ENCODE assay signal across 17 cellular contexts in the genomic region with DNA sequence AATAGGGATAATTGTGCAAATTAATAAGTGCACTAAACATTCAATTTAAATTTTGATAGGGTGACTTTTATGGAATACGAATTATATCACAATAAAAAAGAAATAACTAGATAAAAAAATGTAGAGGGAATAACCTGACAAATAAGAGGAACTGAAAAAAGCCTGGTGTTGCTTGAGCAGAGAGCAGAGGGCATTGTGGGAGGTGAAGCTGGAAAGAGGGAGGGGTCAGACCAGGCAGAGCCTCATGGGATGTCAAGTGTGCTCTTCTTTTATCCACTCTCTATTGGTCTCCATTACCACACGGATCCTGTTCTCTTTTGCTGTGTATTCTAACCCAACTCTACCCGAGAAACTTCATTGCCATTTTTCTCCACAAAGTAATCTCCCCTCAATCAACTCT.
"Had no signal": no experiment of that assay in that cellular context is flagged by ENCODE, and none has a peak within 500 bp of the region (broad histone marks: within the 10 kb centered on the region; RNA-seq: fewer than 3 reads in every experiment).

No MANE protein-coding gene starts in this region.

- H3K4me3 Mint-ChIP-seq: activated CD8-positive, alpha-beta memory T cell treated with anti-CD3 and anti-CD28 coated beads, Interleukin-2, amount 10 ng/mL, durations not matched to agents 7 days and 5 days; activated naive CD4-positive, alpha-beta T cell treated with anti-CD3 and anti-CD28 coated beads, Interleukin-2, amount 50 U/mL, for 24 hours; activated T-cell treated with anti-CD3 and anti-CD28 coated beads, Interleukin-2, amount 50 U/mL, for 24 hours; central memory CD8-positive, alpha-beta T cell; effector memory CD8-positive, alpha-beta T cell; natural killer cell; stimulated activated memory B cell treated with anti-CD40 and anti-IgM and Interleukin-4, amounts not matched to agents 10 μg/mL and 1 μg/mL and 100 μg/mL, for 72 hours had no signal

- H3K4me1 Mint-ChIP-seq: activated CD8-positive, alpha-beta memory T cell treated with anti-CD3 and anti-CD28 coated beads, Interleukin-2, amount 10 ng/mL, durations not matched to agents 7 days and 5 days; activated naive CD4-positive, alpha-beta T cell treated with anti-CD3 and anti-CD28 coated beads, Interleukin-2, amount 50 U/mL, for 24 hours; central memory CD8-positive, alpha-beta T cell; natural killer cell; stimulated activated memory B cell treated with anti-CD40 and anti-IgM and Interleukin-4, amounts not matched to agents 10 μg/mL and 1 μg/mL and 100 μg/mL, for 72 hours had no signal

- H3K27ac Mint-ChIP-seq: activated CD8-positive, alpha-beta memory T cell treated with anti-CD3 and anti-CD28 coated beads, Interleukin-2, amount 10 ng/mL, durations not matched to agents 7 days and 5 days; activated naive CD4-positive, alpha-beta T cell treated with anti-CD3 and anti-CD28 coated beads, Interleukin-2, amount 50 U/mL, for 24 hours; activated T-cell treated with anti-CD3 and anti-CD28 coated beads, Interleukin-2, amount 50 U/mL, for 24 hours; effector memory CD8-positive, alpha-beta T cell; natural killer cell; progenitor cell of endocrine pancreas; stimulated activated memory B cell treated with anti-CD40 and anti-IgM and Interleukin-4, amounts not matched to agents 10 μg/mL and 1 μg/mL and 100 μg/mL, for 72 hours had no signal

- H3K4me1 ChIP-seq: gastroesophageal sphincter, left lung, spleen, tibial artery had no signal

- H3K36me3 ChIP-seq: gastroesophageal sphincter, left lung, spleen, tibial artery had no signal

- H3K27me3 Mint-ChIP-seq: activated CD8-positive, alpha-beta memory T cell treated with anti-CD3 and anti-CD28 coated beads, Interleukin-2, amount 10 ng/mL, durations not matched to agents 7 days and 5 days; central memory CD8-positive, alpha-beta T cell; effector memory CD8-positive, alpha-beta T cell; progenitor cell of endocrine pancreas; stimulated activated memory B cell treated with anti-CD40 and anti-IgM and Interleukin-4, amounts not matched to agents 10 μg/mL and 1 μg/mL and 100 μg/mL, for 72 hours had no signal

- DNase-seq: activated CD8-positive, alpha-beta memory T cell treated with anti-CD3 and anti-CD28 coated beads, Interleukin-2, amount 10 ng/mL, durations not matched to agents 7 days and 5 days; activated effector memory CD4-positive, alpha-beta T cell treated with Interleukin-2 at 50 U/mL for 16 hours; activated T-cell treated with anti-CD3 and anti-CD28 coated beads, Interleukin-2, amount 50 U/mL, for 24 hours; effector memory CD8-positive, alpha-beta T cell; islet precursor cell; left lung; natural killer cell; nucleus accumbens; spleen; stimulated activated CD4-positive, alpha-beta T cell treated with anti-CD3 and anti-CD28 coated beads, Interleukin-1b, Interleukin-23, amount 100 ng/mL, for 48 hours; tibial artery had no signal

- H3K27ac ChIP-seq: gastroesophageal sphincter, left lung, spleen, tibial artery had no signal

- H3K9me3 Mint-ChIP-seq: activated naive CD4-positive, alpha-beta T cell treated with anti-CD3 and anti-CD28 coated beads, Interleukin-2, amount 50 U/mL, for 24 hours; activated T-cell treated with anti-CD3 and anti-CD28 coated beads, Interleukin-2, amount 50 U/mL, for 24 hours; central memory CD8-positive, alpha-beta T cell had no signal

- H3K36me3 Mint-ChIP-seq: activated CD8-positive, alpha-beta memory T cell treated with anti-CD3 and anti-CD28 coated beads, Interleukin-2, amount 10 ng/mL, durations not matched to agents 7 days and 5 days; activated naive CD4-positive, alpha-beta T cell treated with anti-CD3 and anti-CD28 coated beads, Interleukin-2, amount 50 U/mL, for 24 hours; natural killer cell; stimulated activated memory B cell treated with anti-CD40 and anti-IgM and Interleukin-4, amounts not matched to agents 10 μg/mL and 1 μg/mL and 100 μg/mL, for 72 hours had no signal

- H3K4me3 ChIP-seq: gastroesophageal sphincter, left lung, spleen, tibial artery had no signal

- ATAC-seq: activated CD8-positive, alpha-beta memory T cell treated with anti-CD3 and anti-CD28 coated beads, Interleukin-2, amount 10 ng/mL, durations not matched to agents 7 days and 5 days; effector memory CD8-positive, alpha-beta T cell; gastroesophageal sphincter; left lung; natural killer cell; sciatic nerve; stimulated activated memory B cell treated with anti-CD40 and anti-IgM and Interleukin-4, amounts not matched to agents 10 μg/mL and 1 μg/mL and 100 μg/mL, for 72 hours had no signal

- H3K9me3 ChIP-seq: gastroesophageal sphincter, left lung, tibial artery had no signal

- H3K27me3 ChIP-seq: gastroesophageal sphincter, left lung, spleen, tibial artery had no signal
